ENCODE assay signal across 22 cellular contexts in genomic region chr1:43522431-43522775, GRCh38. TPM values are rescaled to one million over a fixed set of nuclear protein-coding genes. Genes with fewer than 3 reads are reported as not detected.
"Had no signal": no experiment of that assay in that cellular context is flagged by ENCODE, and none has a peak within 500 bp of the region (broad histone marks: within the 10 kb centered on the region; RNA-seq: fewer than 3 reads in every experiment).

No MANE protein-coding gene starts in this region.

- H3K4me3 ChIP-seq: left ventricle myocardium inferior, sigmoid colon had no signal

- H3K4me1 Mint-ChIP-seq: activated naive CD4-positive, alpha-beta T cell treated with anti-CD3 and anti-CD28 coated beads, Interleukin-2, amount 50 U/mL, for 24 hours; immature natural killer cell had no signal

- H3K27ac Mint-ChIP-seq: activated CD8-positive, alpha-beta T cell treated with anti-CD3 and anti-CD28 coated beads, Interleukin-2, amount 10 ng/mL, durations not matched to agents 7 days and 5 days; dendritic cell treated with granulocyte-macrophage colony-stimulating factor and Interleukin-4, amounts not matched to agents 40 ng/mL and 50 ng/mL, for 4 days; immature natural killer cell; mesothelial cell of epicardium; nephron progenitor cell had no signal

- H3K4me3 Mint-ChIP-seq: activated CD8-positive, alpha-beta T cell treated with anti-CD3 and anti-CD28 coated beads, Interleukin-2, amount 10 ng/mL, durations not matched to agents 7 days and 5 days; activated naive CD4-positive, alpha-beta T cell treated with anti-CD3 and anti-CD28 coated beads, Interleukin-2, amount 50 U/mL, for 24 hours; dendritic cell treated with granulocyte-macrophage colony-stimulating factor and Interleukin-4, amounts not matched to agents 40 ng/mL and 50 ng/mL, for 4 days; immature natural killer cell; mesothelial cell of epicardium; nephron progenitor cell had no signal

- ATAC-seq: activated CD8-positive, alpha-beta T cell treated with anti-CD3 and anti-CD28 coated beads, Interleukin-2, amount 10 ng/mL, durations not matched to agents 7 days and 5 days; stimulated activated naive CD8-positive, alpha-beta T cell treated with anti-CD3 and anti-CD28 coated beads, Interleukin-15, Interleukin-2, amounts not matched to agents 100 U/mL and 50 U/mL, for 24 hours had no signal

- H3K27ac ChIP-seq: foreskin keratinocyte, left ventricle myocardium inferior, sigmoid colon, WERI-Rb-1 had no signal

- H3K9me3 Mint-ChIP-seq: activated naive CD4-positive, alpha-beta T cell treated with anti-CD3 and anti-CD28 coated beads, Interleukin-2, amount 50 U/mL, for 24 hours; dendritic cell treated with granulocyte-macrophage colony-stimulating factor and Interleukin-4, amounts not matched to agents 40 ng/mL and 50 ng/mL, for 4 days; nephron progenitor cell had no signal

- H3K27me3 ChIP-seq: foreskin keratinocyte had no signal

- H3K9me3 ChIP-seq: left ventricle myocardium inferior, sigmoid colon had no signal

- H3K36me3 ChIP-seq: left ventricle myocardium inferior, sigmoid colon, WERI-Rb-1 had no signal

- DNase-seq: activated CD4-positive, alpha-beta T cell treated with anti-CD3 and anti-CD28 coated beads, Interleukin-2, amount 50 U/mL, for 1 hour; activated CD4-positive, CD25-positive, alpha-beta regulatory T cell treated with anti-CD3 and anti-CD28 coated beads, Interleukin-2, amount 50 U/mL, for 72 hours; activated CD8-positive, alpha-beta T cell treated with anti-CD3 and anti-CD28 coated beads, Interleukin-2, amount 10 ng/mL, durations not matched to agents 7 days and 5 days; activated gamma-delta T cell treated with Interleukin-2 at 50 U/mL for 16 hours; activated T-cell treated with anti-CD3 and anti-CD28 coated beads, Interleukin-2, amount 50 U/mL, for 1 hour; effector CD4-positive, alpha-beta T cell; immature natural killer cell; left ventricle myocardium inferior; nephron progenitor cell; occipital lobe; stimulated activated CD4-positive, alpha-beta T cell treated with anti-CD3 and anti-CD28 coated beads, Interleukin-4, amount 100 ng/mL, for 24 hours; stimulated activated naive CD8-positive, alpha-beta T cell treated with anti-CD3 and anti-CD28 coated beads, Interleukin-15, Interleukin-2, amounts not matched to agents 100 U/mL and 50 U/mL, for 24 hours; T-helper 1 cell had no signal

- FAIRE-seq: endometrium, TTC549 had no signal

- H3K36me3 Mint-ChIP-seq: activated naive CD4-positive, alpha-beta T cell treated with anti-CD3 and anti-CD28 coated beads, Interleukin-2, amount 50 U/mL, for 24 hours; brain; immature natural killer cell; mesothelial cell of epicardium had no signal

- H3K4me1 ChIP-seq: left ventricle myocardium inferior, sigmoid colon had no signal

RNA-seq across cellular contexts. Expression of gene PTPRF, which starts 8.3 kb away (rescaled TPM):
- polyA plus RNA-seq: immature natural killer cell had no signal
